ENCODE assay signal across 34 cellular contexts in genomic region chr1:20141001-20141400, GRCh38. TPM values are rescaled to one million over a fixed set of nuclear protein-coding genes. Genes with fewer than 3 reads are reported as not detected.
"Had no signal": no experiment of that assay in that cellular context is flagged by ENCODE, and none has a peak within 500 bp of the region (broad histone marks: within the 10 kb centered on the region; RNA-seq: fewer than 3 reads in every experiment).

No MANE protein-coding gene starts in this region.

- H3K9ac ChIP-seq: SK-N-SH had no signal

- DNase-seq: activated CD4-positive, alpha-beta memory T cell treated with anti-CD3 and anti-CD28 coated beads, Interleukin-2, amount 10 ng/mL, durations not matched to agents 7 days and 5 days; activated CD4-positive, alpha-beta T cell treated with anti-CD3 and anti-CD28 coated beads for 36 hours; activated CD4-positive, alpha-beta T cell treated with anti-CD3 and anti-CD28 coated beads, Interleukin-2, amount 50 U/mL, for 1 hour; activated naive CD4-positive, alpha-beta T cell treated with anti-CD3 and anti-CD28 coated beads, Interleukin-2, amount 50 U/mL, for 16 hours; activated naive CD8-positive, alpha-beta T cell treated with anti-CD3 and anti-CD28 coated beads, Interleukin-2, amount 10 ng/mL, durations not matched to agents 7 days and 5 days; activated T-cell treated with anti-CD3 and anti-CD28 coated beads for 4 hours; activated T-cell treated with anti-CD3 and anti-CD28 coated beads, Interleukin-2, amount 50 U/mL, for 48 hours; adrenal gland; anterior cingulate cortex; caudate nucleus; KG1; MV-4-11; NCI-H1092 treated with DMSO at 0.1 percent for 48 hours; NCI-H1417 treated with DMSO at 0.1 percent for 48 hours; NCI-H1694; NCI-H2029; NCI-H2107; NCI-H345; NCI-H510A; NCI-H526 treated with DMSO at 0.1 percent for 48 hours; NK-92 treated with Interleukin-12 subunit alpha and Interleukin-12 subunit beta, amount 100 ng/mL, for 24 hours; OCI-M1; Right ventricle myocardium superior; RPMI8226; SJCRH30; SK-N-SH; T-helper 1 cell; WERI-Rb-1 had no signal

- H3K4me2 ChIP-seq: SK-N-SH had no signal

- ATAC-seq: activated CD4-positive, alpha-beta T cell treated with anti-CD3 and anti-CD28 coated beads for 36 hours; activated T-helper 17 cell treated with anti-CD3 and anti-CD28 coated beads, Interleukin-2, amount 50 U/mL, for 72 hours; Panc1 had no signal

- H3K9me3 ChIP-seq: adrenal gland, SJCRH30, SK-N-SH had no signal

- H3K4me1 ChIP-seq: adrenal gland, SJCRH30 had no signal

- H3K4me3 ChIP-seq: adrenal gland, SJCRH30 had no signal

- H3K27me3 ChIP-seq: adrenal gland, SJCRH30 had no signal

- H3K27ac ChIP-seq: adrenal gland, SJCRH30, WERI-Rb-1 had no signal

- H3K36me3 ChIP-seq: adrenal gland, SJCRH30, WERI-Rb-1 had no signal

RNA-seq across cellular contexts. Expression of gene PLA2G2F, which starts 1.9 kb away (rescaled TPM):
- total RNA-seq: activated CD4-positive, alpha-beta memory T cell treated with anti-CD3 and anti-CD28 coated beads, Interleukin-2, amount 10 ng/mL, durations not matched to agents 7 days and 5 days; activated CD4-positive, alpha-beta T cell treated with anti-CD3 and anti-CD28 coated beads for 36 hours; activated CD8-positive, alpha-beta memory T cell treated with anti-CD3 and anti-CD28 coated beads for 36 hours; activated naive CD8-positive, alpha-beta T cell treated with anti-CD3 and anti-CD28 coated beads, Interleukin-2, amount 10 ng/mL, durations not matched to agents 7 days and 5 days; activated T-helper 17 cell treated with anti-CD3 and anti-CD28 coated beads, Interleukin-2, amount 50 U/mL, for 72 hours; adrenal gland; LHCN-M2; MCF 10A; Right ventricle myocardium superior; SJCRH30; T-helper 2 cell treated with Interferon-gamma antibody and Interleukin-4, amounts not matched to agents 100 ng/mL and 5 ng/mL, for 36 hours had no signal
- polyA plus RNA-seq: SK-N-SH had no signal

RNA-seq across cellular contexts. Expression of gene PLA2G2D, which starts 21.7 kb away (rescaled TPM):
- total RNA-seq: activated CD4-positive, alpha-beta memory T cell treated with anti-CD3 and anti-CD28 coated beads, Interleukin-2, amount 10 ng/mL, durations not matched to agents 7 days and 5 days; activated CD4-positive, alpha-beta T cell treated with anti-CD3 and anti-CD28 coated beads for 36 hours; activated CD8-positive, alpha-beta memory T cell treated with anti-CD3 and anti-CD28 coated beads for 36 hours; activated naive CD8-positive, alpha-beta T cell treated with anti-CD3 and anti-CD28 coated beads, Interleukin-2, amount 10 ng/mL, durations not matched to agents 7 days and 5 days; activated T-helper 17 cell treated with anti-CD3 and anti-CD28 coated beads, Interleukin-2, amount 50 U/mL, for 72 hours; adrenal gland; LHCN-M2; MCF 10A; Right ventricle myocardium superior; SJCRH30; T-helper 2 cell treated with Interferon-gamma antibody and Interleukin-4, amounts not matched to agents 100 ng/mL and 5 ng/mL, for 36 hours had no signal
- polyA plus RNA-seq: adrenal gland, SK-N-SH had no signal

RNA-seq across cellular contexts. Expression of gene UBXN10, which starts 44.9 kb away (rescaled TPM):
- total RNA-seq: LHCN-M2, MCF 10A, SJCRH30 had no signal
- polyA plus RNA-seq: SK-N-SH had no signal

RNA-seq across cellular contexts. Expression of gene PLA2G2C, which starts 45.3 kb away (rescaled TPM):
- total RNA-seq: activated naive CD8-positive, alpha-beta T cell treated with anti-CD3 and anti-CD28 coated beads, Interleukin-2, amount 10 ng/mL, durations not matched to agents 7 days and 5 days; LHCN-M2; MCF 10A; Right ventricle myocardium superior; SJCRH30 had no signal
- polyA plus RNA-seq: SK-N-SH had no signal
